ENCODE assay signal across 12 cellular contexts in genomic region chr18:9710037-9710436, GRCh38. TPM values are rescaled to one million over a fixed set of nuclear protein-coding genes. Genes with fewer than 3 reads are reported as not detected.
A peak's percentile ranks its signal among the peaks of the same experiment; 100 is the strongest.
DNase-seq lines count a peak whose midpoint lies in the region; ATAC-seq, FAIRE-seq and TF ChIP-seq lines count a peak whose summit lies in the region.
"Had no signal": no experiment of that assay in that cellular context is flagged by ENCODE, and none has a peak within 500 bp of the region (broad histone marks: within the 10 kb centered on the region; RNA-seq: fewer than 3 reads in every experiment).

No MANE protein-coding gene starts in this region.

- FAIRE-seq in D721Med (lab: Jason Lieb, UNC): no peak

- H3K4me1 ChIP-seq in BLaER1 (peaks cover 36% of the 10 kb centered on the region), KMS-11 (ENCODE audit: low read depth, poor library complexity, severe bottlenecking) (peaks cover 33% of the 10 kb centered on the region)
- H3K4me1 ChIP-seq: prostate gland had no signal

- H3K4me3 Mint-ChIP-seq in endothelial cell (ENCODE audit: unreplicated experiment): peak overlapping the region; percentile 95
- peak overlapping the region; percentile 91 for H3K4me3 Mint-ChIP-seq in osteocyte (ENCODE audit: unreplicated experiment)

- H3K9ac ChIP-seq in BLaER1: no peak overlapping the region
- no peak overlapping the region for H3K9ac ChIP-seq in KMS-11

- H3K36me3 Mint-ChIP-seq in endothelial cell (ENCODE audit: low read depth, unreplicated experiment) (peaks cover 8% of the 10 kb centered on the region), osteocyte (ENCODE audit: unreplicated experiment) (no peaks in the 10 kb centered on the region)

- H3K27me3 Mint-ChIP-seq in endothelial cell (ENCODE audit: unreplicated experiment): peaks cover 10% of the 10 kb centered on the region
- H3K27me3 Mint-ChIP-seq in osteocyte (ENCODE audit: unreplicated experiment): no peaks in the 10 kb centered on the region

- DNase-seq in endothelial cell (ENCODE audit: low spot score) (no peak), osteocyte (ENCODE audit: extremely low spot score, unreplicated experiment) (no peak), NCI-H1694 (lab: John Stamatoyannopoulos, UW) (no peak), D721Med (ENCODE audit: insufficient read length, low spot score) (no peak)
- DNase-seq: aorta, NCI-H748 treated with DMSO at 0.1 percent for 48 hours had no signal

- H3K36me3 ChIP-seq in BLaER1 (no peaks in the 10 kb centered on the region), KMS-11 (ENCODE audit: insufficient read depth) (no peaks in the 10 kb centered on the region)
- H3K36me3 ChIP-seq: prostate gland had no signal

- no peaks in the 10 kb centered on the region for H3K79me2 ChIP-seq in KMS-11 (ENCODE audit: insufficient read depth, low read depth)

- H2AFZ ChIP-seq in KMS-11 (ENCODE audit: low read depth): no peak overlapping the region

- peaks cover 63% of the 10 kb centered on the region for H3K4me1 Mint-ChIP-seq in endothelial cell (ENCODE audit: unreplicated experiment)
- peaks cover 76% of the 10 kb centered on the region for H3K4me1 Mint-ChIP-seq in osteocyte (ENCODE audit: unreplicated experiment)

- H3K9me3 ChIP-seq in BLaER1: no peaks in the 10 kb centered on the region
- H3K9me3 ChIP-seq: prostate gland had no signal

- H3K27ac ChIP-seq in BLaER1 (no peak overlapping the region), KMS-11 (no peak overlapping the region)
- H3K27ac ChIP-seq: prostate gland, VCaP had no signal

- H3K4me3 ChIP-seq in BLaER1 (no peak overlapping the region), KMS-11 (IDR thresholded peaks at IDR 0.05; ENCODE audit: insufficient read depth, low read depth, low read length) (no peak overlapping the region)

- no peak for TF ChIP-seq CTCF in KMS-11 (conservative IDR thresholded peaks at IDR 0.05; ENCODE audit: low read depth, low read length)
- TF ChIP-seq CTCF in endothelial cell (IDR thresholded peaks at IDR 0.05; ENCODE audit: unreplicated experiment): no peak
- no peak for TF ChIP-seq CTCF in osteocyte (IDR thresholded peaks at IDR 0.05)
- TF ChIP-seq CTCF in D721Med (IDR thresholded peaks at IDR 0.05; ENCODE audit: insufficient read depth, missing control alignments): no peak

- H3K27ac Mint-ChIP-seq in endothelial cell (ENCODE audit: unreplicated experiment) (peak overlapping the region; percentile 86), osteocyte (ENCODE audit: unreplicated experiment) (peak overlapping the region; percentile 91)

- ATAC-seq in GM21423 (IDR thresholded peaks at IDR 0.05; ENCODE audit: unreplicated experiment) (no peak), GM19351 (IDR thresholded peaks at IDR 0.05; ENCODE audit: unreplicated experiment) (no peak)

- H4K20me1 ChIP-seq in BLaER1 (no peaks in the 10 kb centered on the region), KMS-11 (ENCODE audit: insufficient read depth) (no peaks in the 10 kb centered on the region)

- peak overlapping the region; percentile 33; the same call in 1 of the 2 replicates for H3K4me2 ChIP-seq in BLaER1
- H3K4me2 ChIP-seq in KMS-11: peak overlapping the region; percentile 51

- H3K9me3 Mint-ChIP-seq in endothelial cell (ENCODE audit: unreplicated experiment) (no peaks in the 10 kb centered on the region), osteocyte (ENCODE audit: unreplicated experiment) (no peaks in the 10 kb centered on the region)

- H3K27me3 ChIP-seq in BLaER1: peaks cover 56% of the 10 kb centered on the region
- H3K27me3 ChIP-seq in KMS-11 (ENCODE audit: insufficient read depth, low read depth): no peaks in the 10 kb centered on the region

RNA-seq across cellular contexts. Expression of gene RAB31, which starts 1.9 kb away (rescaled TPM):
- total RNA-seq in endothelial cell (ENCODE audit: unreplicated experiment): 88.8 TPM
- 90.8 and 97.2 TPM in 2 replicates for total RNA-seq in osteocyte
